Comparison of ENCODE assay signal across 28 cellular contexts in genomic region chr6:138622967-138623366, GRCh38.
DNase-seq lines count a peak whose midpoint lies in the region; ATAC-seq, FAIRE-seq and TF ChIP-seq lines count a peak whose summit lies in the region.
"Had no signal": no experiment of that assay in that cellular context is flagged by ENCODE, and none has a peak within 500 bp of the region (broad histone marks: within the 10 kb centered on the region; RNA-seq: fewer than 3 reads in every experiment).

No MANE protein-coding gene starts in this region.

- H3K4me1 ChIP-seq in astrocyte (ENCODE audit: insufficient read depth, low read length), result no peaks in the 10 kb centered on the region
- H3K4me1 ChIP-seq in naive thymus-derived CD4-positive, alpha-beta T cell (ENCODE audit: control insufficient read depth in 2 of 2, insufficient read depth in 2 of 2, low read length in 2 of 2), result no peaks in the 10 kb centered on the region
- H3K4me1 ChIP-seq: ascending aorta, esophagus muscularis mucosa, suprapubic skin had no signal

- H3K27me3 ChIP-seq in astrocyte (ENCODE audit: insufficient read depth, low read length), result no peaks in the 10 kb centered on the region
- no peaks in the 10 kb centered on the region for H3K27me3 ChIP-seq in naive thymus-derived CD4-positive, alpha-beta T cell (ENCODE audit: control insufficient read depth in 2 of 2, insufficient read depth in 2 of 2, low read length in 2 of 2)
- H3K27me3 ChIP-seq in H7 (ENCODE audit: control insufficient read depth, insufficient read depth, low read length), result no peaks in the 10 kb centered on the region
- H3K27me3 ChIP-seq: ascending aorta, esophagus muscularis mucosa, suprapubic skin had no signal

- no peak overlapping the region for H3K4me3 Mint-ChIP-seq in astrocyte (ENCODE audit: unreplicated experiment)
- no peak overlapping the region for H3K4me3 Mint-ChIP-seq in naive thymus-derived CD4-positive, alpha-beta T cell
- H3K4me3 Mint-ChIP-seq: activated CD8-positive, alpha-beta memory T cell treated with anti-CD3 and anti-CD28 coated beads, Interleukin-2, amount 10 ng/mL, durations not matched to agents 7 days and 5 days; activated T-helper 1 cell treated with anti-CD3 and anti-CD28 coated beads, Interleukin-12 subunit alpha, Interleukin-12 subunit beta, Interleukin-2, Interleukin-4 antibody, amounts not matched to agents 30 ng/mL and 10 ng/mL and 1 ng/mL, durations not matched to agents 14 hours and 24 hours and 36 hours; CD4-positive, alpha-beta T cell; memory B cell; stimulated activated memory B cell treated with anti-CD40 and anti-IgM and Interleukin-4, amounts not matched to agents 10 μg/mL and 1 μg/mL and 100 μg/mL, for 72 hours; T-helper 17 cell had no signal

- CTCF ChIA-PET in naive thymus-derived CD4-positive, alpha-beta T cell (lab: Charles Lee), result no interaction called here

- TF ChIP-seq CTCF in astrocyte (IDR thresholded peaks at IDR 0.05; ENCODE audit: insufficient read depth, low read depth, low read length), result no peak
- no peak for TF ChIP-seq CTCF in foreskin fibroblast (IDR thresholded peaks at IDR 0.05; ENCODE audit: low read depth, low read length)

- H3K9me3 ChIP-seq in astrocyte (ENCODE audit: insufficient read depth, low read depth, low read length), result no peaks in the 10 kb centered on the region
- no peaks in the 10 kb centered on the region for H3K9me3 ChIP-seq in naive thymus-derived CD4-positive, alpha-beta T cell (ENCODE audit: control insufficient read depth in 2 of 3, low read length in 3 of 3)
- H3K9me3 ChIP-seq: ascending aorta, esophagus muscularis mucosa, suprapubic skin had no signal

- H3K36me3 Mint-ChIP-seq in astrocyte (ENCODE audit: low read depth, unreplicated experiment), result no peaks in the 10 kb centered on the region
- H3K36me3 Mint-ChIP-seq in naive thymus-derived CD4-positive, alpha-beta T cell, result no peaks in the 10 kb centered on the region
- H3K36me3 Mint-ChIP-seq: activated CD8-positive, alpha-beta memory T cell treated with anti-CD3 and anti-CD28 coated beads, Interleukin-2, amount 10 ng/mL, durations not matched to agents 7 days and 5 days; memory B cell; stimulated activated memory B cell treated with anti-CD40 and anti-IgM and Interleukin-4, amounts not matched to agents 10 μg/mL and 1 μg/mL and 100 μg/mL, for 72 hours had no signal

- no peak overlapping the region for H3K4me3 ChIP-seq in astrocyte (ENCODE audit: insufficient read depth, low read depth, low read length)
- no peak overlapping the region for H3K4me3 ChIP-seq in foreskin fibroblast (ENCODE audit: low read depth in 1 of 2, low read length in 2 of 2)
- no peak overlapping the region for H3K4me3 ChIP-seq in naive thymus-derived CD4-positive, alpha-beta T cell (ENCODE audit: low read length)
- no peak overlapping the region for H3K4me3 ChIP-seq in H7 (ENCODE audit: insufficient read depth, low read depth, low read length)
- H3K4me3 ChIP-seq: ascending aorta, esophagus muscularis mucosa, smooth muscle cell, suprapubic skin had no signal

- H3K27ac Mint-ChIP-seq in astrocyte (ENCODE audit: unreplicated experiment), result no peak overlapping the region
- no peak overlapping the region for H3K27ac Mint-ChIP-seq in naive thymus-derived CD4-positive, alpha-beta T cell
- H3K27ac Mint-ChIP-seq: activated CD8-positive, alpha-beta memory T cell treated with anti-CD3 and anti-CD28 coated beads, Interleukin-2, amount 10 ng/mL, durations not matched to agents 7 days and 5 days; activated T-helper 1 cell treated with anti-CD3 and anti-CD28 coated beads, Interleukin-12 subunit alpha, Interleukin-12 subunit beta, Interleukin-2, Interleukin-4 antibody, amounts not matched to agents 30 ng/mL and 10 ng/mL and 1 ng/mL, durations not matched to agents 14 hours and 24 hours and 36 hours; CD4-positive, alpha-beta T cell; memory B cell; stimulated activated memory B cell treated with anti-CD40 and anti-IgM and Interleukin-4, amounts not matched to agents 10 μg/mL and 1 μg/mL and 100 μg/mL, for 72 hours; T-helper 17 cell had no signal

- H3K4me1 Mint-ChIP-seq in astrocyte (ENCODE audit: low read depth, unreplicated experiment), result no peaks in the 10 kb centered on the region
- H3K4me1 Mint-ChIP-seq in naive thymus-derived CD4-positive, alpha-beta T cell, result no peaks in the 10 kb centered on the region
- H3K4me1 Mint-ChIP-seq: activated CD8-positive, alpha-beta memory T cell treated with anti-CD3 and anti-CD28 coated beads, Interleukin-2, amount 10 ng/mL, durations not matched to agents 7 days and 5 days; memory B cell; stimulated activated memory B cell treated with anti-CD40 and anti-IgM and Interleukin-4, amounts not matched to agents 10 μg/mL and 1 μg/mL and 100 μg/mL, for 72 hours had no signal

- intact Hi-C loops in naive thymus-derived CD4-positive, alpha-beta T cell (cut with micrococcal nuclease), result no loop called here

- no peaks in the 10 kb centered on the region for H3K27me3 Mint-ChIP-seq in astrocyte (ENCODE audit: low read depth, unreplicated experiment)
- peaks cover 0 to 10% (median 0%) of the 10 kb centered on the region in 5 donors for H3K27me3 Mint-ChIP-seq in naive thymus-derived CD4-positive, alpha-beta T cell
- H3K27me3 Mint-ChIP-seq: stimulated activated memory B cell treated with anti-CD40 and anti-IgM and Interleukin-4, amounts not matched to agents 10 μg/mL and 1 μg/mL and 100 μg/mL, for 72 hours had no signal

- H3K9me3 Mint-ChIP-seq in astrocyte (ENCODE audit: unreplicated experiment), result no peaks in the 10 kb centered on the region
- no peaks in the 10 kb centered on the region for H3K9me3 Mint-ChIP-seq in naive thymus-derived CD4-positive, alpha-beta T cell
- H3K9me3 Mint-ChIP-seq: activated T-helper 1 cell treated with anti-CD3 and anti-CD28 coated beads, Interleukin-12 subunit alpha, Interleukin-12 subunit beta, Interleukin-2, Interleukin-4 antibody, amounts not matched to agents 30 ng/mL and 10 ng/mL and 1 ng/mL, durations not matched to agents 14 hours and 24 hours and 36 hours; CD4-positive, alpha-beta T cell; memory B cell; stimulated activated memory B cell treated with anti-CD40 and anti-IgM and Interleukin-4, amounts not matched to agents 10 μg/mL and 1 μg/mL and 100 μg/mL, for 72 hours had no signal

- FAIRE-seq in astrocyte (lab: Jason Lieb, UNC), result no peak
- FAIRE-seq: HTR-8/SVneo, kidney had no signal

- H3K79me2 ChIP-seq in astrocyte (ENCODE audit: insufficient read depth, low read length), result no peaks in the 10 kb centered on the region

- H3K36me3 ChIP-seq in astrocyte (ENCODE audit: insufficient read depth, low read length) (no peaks in the 10 kb centered on the region), H7 (replicated peaks; ENCODE audit: control insufficient read depth, insufficient read depth, low read length) (no peaks in the 10 kb centered on the region)
- H3K36me3 ChIP-seq in naive thymus-derived CD4-positive, alpha-beta T cell (ENCODE audit: control insufficient read depth in 2 of 3, insufficient read depth in 3 of 3, low read length in 3 of 3), result no peaks in the 10 kb centered on the region
- H3K36me3 ChIP-seq: ascending aorta, esophagus muscularis mucosa, suprapubic skin had no signal

- ATAC-seq in GM19463 (IDR thresholded peaks at IDR 0.05; ENCODE audit: unreplicated experiment), result no peak
- ATAC-seq in naive thymus-derived CD4-positive, alpha-beta T cell, result no peak
- ATAC-seq: activated CD8-positive, alpha-beta memory T cell treated with anti-CD3 and anti-CD28 coated beads, Interleukin-2, amount 10 ng/mL, durations not matched to agents 7 days and 5 days; HCT116; stimulated activated memory B cell treated with anti-CD40 and anti-IgM and Interleukin-4, amounts not matched to agents 10 μg/mL and 1 μg/mL and 100 μg/mL, for 72 hours; T-helper 17 cell had no signal

- TF ChIP-seq EP300 in Ishikawa (IDR thresholded peaks at IDR 0.05; ENCODE audit: borderline replicate concordance), result no peak

- no peak overlapping the region for H3K9ac ChIP-seq in astrocyte (ENCODE audit: low read length)

- no peak overlapping the region for H3K4me2 ChIP-seq in astrocyte (ENCODE audit: low read length)
- H3K4me2 ChIP-seq: smooth muscle cell had no signal

- DNase-seq in Daoy (ENCODE audit: low read depth), result peak; percentile 16
- DNase-seq in astrocyte (ENCODE audit: low read depth), result peak; percentile 25
- peak; percentile 5 to 26 for DNase-seq in foreskin fibroblast
- DNase-seq in naive thymus-derived CD4-positive, alpha-beta T cell, result no peak
- DNase-seq in H7, result no peak
- DNase-seq: activated CD4-positive, alpha-beta T cell treated with anti-CD3 and anti-CD28 coated beads for 4 hours; activated CD8-positive, alpha-beta memory T cell treated with anti-CD3 and anti-CD28 coated beads, Interleukin-2, amount 10 ng/mL, durations not matched to agents 7 days and 5 days; activated naive CD4-positive, alpha-beta T cell treated with anti-CD3 and anti-CD28 coated beads, Interleukin-2, amount 50 U/mL, for 16 hours; CD4-positive, alpha-beta T cell; effector CD4-positive, alpha-beta T cell; Karpas-422; kidney; NCI-H1092 treated with DMSO at 0.1 percent for 48 hours; NCI-H2171; NCI-H774; nucleus accumbens; T-helper 17 cell had no signal

- no peak for TF ChIP-seq RAD21 in Ishikawa (IDR thresholded peaks at IDR 0.05; ENCODE audit: low read depth)

- no peak overlapping the region for H3K27ac ChIP-seq in astrocyte (ENCODE audit: low read depth, low read length)
- H3K27ac ChIP-seq in naive thymus-derived CD4-positive, alpha-beta T cell (ENCODE audit: low read depth, low read length), result no peak overlapping the region
- H3K27ac ChIP-seq: ascending aorta, esophagus muscularis mucosa, suprapubic skin had no signal

- H2AFZ ChIP-seq in astrocyte (ENCODE audit: low read depth, low read length), result no peak overlapping the region

- POLR2A ChIA-PET in naive thymus-derived CD4-positive, alpha-beta T cell (lab: Charles Lee), result no interaction called here

- peaks cover 3% of the 10 kb centered on the region for H4K20me1 ChIP-seq in astrocyte (ENCODE audit: insufficient read depth, low read length)

TF ChIP-seq in Ishikawa, 13 proteins besides CTCF, POLR2A, EP300 and RAD21:
- TF ChIP-seq, protein P1, sequence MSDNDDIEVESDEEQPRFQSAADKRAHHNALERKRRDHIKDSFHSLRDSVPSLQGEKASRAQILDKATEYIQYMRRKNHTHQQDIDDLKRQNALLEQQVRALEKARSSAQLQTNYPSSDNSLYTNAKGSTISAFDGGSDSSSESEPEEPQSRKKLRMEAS (IDR thresholded peaks at IDR 0.05), result no peak
- TF ChIP-seq TEAD4 (IDR thresholded peaks at IDR 0.05) (peak; percentile 37; the same call in 1 of the 2 replicates), CREB1 (IDR thresholded peaks at IDR 0.05; ENCODE audit: low read depth) (0 out of 2 replicates have a peak, but pooled peaks have one; percentile 25)

Comparison
In these comparisons a context has a peak if more than half of its experiments do, and no peak if none do; other contexts are left out.
1. DNase-seq: peak in Daoy (single experiment), astrocyte (single experiment) and foreskin fibroblast (2 of 2); none in naive thymus-derived CD4-positive, alpha-beta T cell (0 of 9) and H7 (single experiment).